In genomic region chr13:98978280-98978679, GRCh38 we compare ENCODE assay signal across 9 cellular contexts. TPM values are rescaled to one million over a fixed set of nuclear protein-coding genes. Genes with fewer than 3 reads are reported as not detected.
DNase-seq lines count a peak whose midpoint lies in the region; ATAC-seq and TF ChIP-seq lines count a peak whose summit lies in the region.
"Had no signal": no experiment of that assay in that cellular context is flagged by ENCODE, and none has a peak within 500 bp of the region (broad histone marks: within the 10 kb centered on the region; RNA-seq: fewer than 3 reads in every experiment).

No MANE protein-coding gene starts in this region.

- no peak for TF ChIP-seq CTCF in ascending aorta (IDR thresholded peaks at IDR 0.05)

- no peaks in the 10 kb centered on the region for H3K36me3 ChIP-seq in ascending aorta
- H3K36me3 ChIP-seq: neutrophil had no signal

- ATAC-seq in left ventricle myocardium superior (peak; percentile 1), GM18498 (IDR thresholded peaks at IDR 0.05; ENCODE audit: unreplicated experiment) (no peak), HG03139 (IDR thresholded peaks at IDR 0.05; ENCODE audit: unreplicated experiment) (no peak)

- DNase-seq in GM04504 (ENCODE audit: low read depth) (peak; percentile 63), ascending aorta (ENCODE audit: low spot score in 2 of 2) (no peak), left ventricle myocardium superior (no peak), skeletal muscle cell (ENCODE audit: low read depth) (peak; percentile 53), midbrain (lab: John Stamatoyannopoulos, UW) (no peak), NCI-H1105 treated with DMSO at 0.1 percent for 48 hours (lab: John Stamatoyannopoulos, UW) (no peak)

- H3K27me3 ChIP-seq in ascending aorta: no peaks in the 10 kb centered on the region

- intact Hi-C loops in ascending aorta (cut with DNase I): no loop called here
- intact Hi-C loops in left ventricle myocardium superior (cut with micrococcal nuclease): no loop called here

- H3K4me3 ChIP-seq in ascending aorta (peak overlapping the region; percentile 42 to 51), skeletal muscle cell (ENCODE audit: low read depth, low read length) (peak overlapping the region; percentile 48)

- peak overlapping the region in 1 of 2 donors; percentile 30 for H3K27ac ChIP-seq in ascending aorta
- H3K27ac ChIP-seq: neutrophil had no signal

- H3K4me1 ChIP-seq in ascending aorta: peaks cover 0 to 8% of the 10 kb centered on the region in 2 donors

- H3K9me3 ChIP-seq in ascending aorta: no peaks in the 10 kb centered on the region
- H3K9me3 ChIP-seq: neutrophil had no signal

RNA-seq across cellular contexts. Expression of gene DOCK9, which starts 0.4 kb away (rescaled TPM):
- 88.2 TPM for total RNA-seq in ascending aorta
- total RNA-seq in left ventricle myocardium superior: 39.6 TPM

Comparison
In these comparisons a context has a peak if more than half of its experiments do, and no peak if none do; other contexts are left out.
1. DNase-seq: peak in GM04504 (single experiment) and skeletal muscle cell (single experiment); none in ascending aorta (0 of 2), left ventricle myocardium superior (single experiment), midbrain (single experiment) and NCI-H1105 treated with DMSO at 0.1 percent for 48 hours (single experiment).